In the genomic region with DNA sequence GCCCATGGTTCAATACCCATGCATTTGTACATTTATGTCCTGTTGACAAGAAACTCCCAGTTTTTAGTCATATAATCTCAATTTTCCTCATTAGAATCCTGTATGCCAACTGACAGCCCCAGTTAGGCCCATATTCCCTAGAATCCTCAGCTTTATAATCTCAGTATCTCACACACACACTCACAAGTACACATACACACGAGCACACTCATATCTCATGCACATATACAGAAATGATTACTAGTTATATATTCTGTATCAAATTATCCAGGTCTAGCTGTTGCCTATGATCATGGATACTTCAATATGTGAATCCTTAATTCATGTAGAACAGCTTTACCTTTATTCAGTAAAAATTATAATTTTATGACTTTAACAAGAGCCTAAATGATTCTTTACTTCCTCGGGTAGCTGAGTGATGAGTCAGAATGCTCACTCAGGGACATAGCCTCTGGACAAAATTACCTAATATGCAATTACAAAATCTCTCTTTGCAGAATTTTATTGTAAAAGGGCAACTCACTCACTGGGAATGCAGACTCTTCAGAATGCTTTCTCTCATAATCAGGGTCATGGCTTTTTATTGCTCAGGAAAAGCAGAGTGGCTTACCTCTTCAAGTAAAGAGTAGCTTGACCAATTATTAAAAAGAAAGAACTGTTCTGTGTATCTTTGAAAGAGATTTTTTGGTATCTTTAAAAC, we compare ENCODE assay signal across 15 cellular contexts.
DNase-seq lines count a peak whose midpoint lies in the region; ATAC-seq and TF ChIP-seq lines count a peak whose summit lies in the region.
"Had no signal": no experiment of that assay in that cellular context is flagged by ENCODE, and none has a peak within 500 bp of the region (broad histone marks: within the 10 kb centered on the region; RNA-seq: fewer than 3 reads in every experiment).

No MANE protein-coding gene starts in this region.

- peaks cover 80% of the 10 kb centered on the region for H3K27me3 Mint-ChIP-seq in Calu3 (ENCODE audit: unreplicated experiment)
- H3K27me3 Mint-ChIP-seq: type B pancreatic cell had no signal

- H3K4me1 ChIP-seq in mammary epithelial cell (ENCODE audit: insufficient read depth, low read length), result peaks cover 24% of the 10 kb centered on the region
- H3K4me1 ChIP-seq in left lung, result no peaks in the 10 kb centered on the region
- H3K4me1 ChIP-seq: Caco-2 had no signal

- H3K4me3 Mint-ChIP-seq in Calu3 (ENCODE audit: low read depth, unreplicated experiment), result no peak overlapping the region
- H3K4me3 Mint-ChIP-seq: activated CD4-positive, alpha-beta T cell treated with anti-CD3 and anti-CD28 coated beads for 36 hours; H9; type B pancreatic cell had no signal

- no peaks in the 10 kb centered on the region for H4K20me1 ChIP-seq in mammary epithelial cell (ENCODE audit: insufficient read depth, low read length)

- no peak overlapping the region for H3K27ac Mint-ChIP-seq in Calu3 (ENCODE audit: unreplicated experiment)
- H3K27ac Mint-ChIP-seq: activated CD4-positive, alpha-beta T cell treated with anti-CD3 and anti-CD28 coated beads for 36 hours; activated T-helper 2 cell treated with anti-CD3 and anti-CD28 coated beads, Interferon-gamma antibody, Interleukin-2, Interleukin-4, amounts not matched to agents 10 μg/mL and 5 μg/mL and 100 μg/mL, durations not matched to agents 14 hours and 24 hours and 36 hours; H9; type B pancreatic cell had no signal

- H3K27ac ChIP-seq in mammary epithelial cell (ENCODE audit: insufficient read depth, low read depth, low read length), result peak overlapping the region; percentile 34
- H3K27ac ChIP-seq in left lung, result no peak overlapping the region
- no peak overlapping the region for H3K27ac ChIP-seq in WERI-Rb-1
- H3K27ac ChIP-seq: coronary artery had no signal

- H3K36me3 Mint-ChIP-seq in Calu3 (ENCODE audit: insufficient read depth, unreplicated experiment), result no peaks in the 10 kb centered on the region
- H3K36me3 Mint-ChIP-seq: type B pancreatic cell had no signal

- dilution Hi-C loops in mammary epithelial cell (cut with HindIII; ENCODE audit: low sequenced_read_pairs), result no loop called here

- no peak overlapping the region for H3K4me3 ChIP-seq in mammary epithelial cell (replicated peaks in 1 of 3; ENCODE audit: insufficient read depth in 1 of 3, low read depth in 2 of 3, low read length in 3 of 3)
- H3K4me3 ChIP-seq in left lung, result no peak overlapping the region
- no peak overlapping the region for H3K4me3 ChIP-seq in WERI-Rb-1 (ENCODE audit: low read depth, low read length)
- H3K4me3 ChIP-seq: coronary artery had no signal

- no peak overlapping the region for H3K9ac ChIP-seq in mammary epithelial cell (ENCODE audit: insufficient read depth, low read length)

- 32% methylated on average over 2 of the region's 2 CpGs for WGBS in mammary epithelial cell (ENCODE audit: low coverage, missing lambda C conversion rate)

- in situ Hi-C loops in mammary epithelial cell (cut with MboI; ENCODE audit: low sequenced_read_pairs in 2 of 2), result no loop called here

- DNase-seq in AG20443 (ENCODE audit: low spot score), result peak; percentile 80
- DNase-seq in M059J (ENCODE audit: low read depth), result peak; percentile 95
- peak; percentile 89 for DNase-seq in mammary epithelial cell
- no peak for DNase-seq in left lung
- DNase-seq in WERI-Rb-1, result no peak
- no peak for DNase-seq in Calu3
- DNase-seq in stimulated activated CD8-positive, alpha-beta memory T cell treated with anti-CD3 and anti-CD28 coated beads, Interleukin-4, amount 100 ng/mL, for 48 hours, result no peak
- DNase-seq: activated CD4-positive, alpha-beta T cell treated with anti-CD3 and anti-CD28 coated beads for 36 hours; Caco-2; H9; SHP77 treated with DMSO at 0.1 percent for 48 hours had no signal

- BruUV-seq in mammary epithelial cell (replicated peaks; lab: Mats Ljungman, UMichigan) (no TSS peak), Calu3 (replicated peaks; lab: Mats Ljungman, UMichigan) (no TSS peak)

- no peaks in the 10 kb centered on the region for H3K27me3 ChIP-seq in mammary epithelial cell (ENCODE audit: insufficient read depth, low read length)
- no peaks in the 10 kb centered on the region for H3K27me3 ChIP-seq in left lung
- H3K27me3 ChIP-seq in WERI-Rb-1 (ENCODE audit: insufficient read depth, low read depth, severe bottlenecking), result no peaks in the 10 kb centered on the region

- intact Hi-C loops in mammary epithelial cell (cut with micrococcal nuclease) (no loop called here), left lung (cut with DNase I) (no loop called here), Calu3 (cut with micrococcal nuclease; ENCODE audit: unreplicated experiment) (no loop called here)

- H2AFZ ChIP-seq in mammary epithelial cell (ENCODE audit: low read depth, low read length), result peak overlapping the region; percentile 30

- TF ChIP-seq CTCF in mammary epithelial cell (conservative IDR thresholded peaks at IDR 0.05 in 1 of 2, IDR thresholded peaks at IDR 0.05 in 1 of 2; ENCODE audit: extremely low read depth in 1 of 2, insufficient read depth in 1 of 2, low read depth in 1 of 2, low read length in 2 of 2) (no peak), left lung (IDR thresholded peaks at IDR 0.05) (no peak), WERI-Rb-1 (IDR thresholded peaks at IDR 0.05; ENCODE audit: low read depth, low read length) (no peak), Calu3 (IDR thresholded peaks at IDR 0.05; ENCODE audit: unreplicated experiment) (no peak)

- H3K4me2 ChIP-seq in mammary epithelial cell (ENCODE audit: insufficient read depth, low read depth, low read length), result peak overlapping the region; percentile 71

- H3K9me3 ChIP-seq in mammary epithelial cell (replicated peaks; ENCODE audit: insufficient read depth, low read length) (no peaks in the 10 kb centered on the region), left lung (no peaks in the 10 kb centered on the region), WERI-Rb-1 (ENCODE audit: severe bottlenecking) (no peaks in the 10 kb centered on the region)
- H3K9me3 ChIP-seq: Caco-2 had no signal

- H3K4me1 Mint-ChIP-seq in Calu3 (ENCODE audit: low read depth, unreplicated experiment), result no peaks in the 10 kb centered on the region
- H3K4me1 Mint-ChIP-seq: activated CD4-positive, alpha-beta T cell treated with anti-CD3 and anti-CD28 coated beads for 36 hours had no signal

- CTCF ChIA-PET in mammary epithelial cell (lab: Charles Lee; ENCODE audit: low non-redundant PET) (interaction anchor here (0.5 kb wide), 1 partner anchor 97 kb away, joined by 4 read pairs; no protein-coding TSS in a partner anchor), Calu3 (lab: Charles Lee) (interaction anchor here (0.5 kb wide), 1 partner anchor 53 kb away, joined by 3 read pairs; no protein-coding TSS in a partner anchor)

- peaks cover 3% of the 10 kb centered on the region for H3K9me3 Mint-ChIP-seq in Calu3 (ENCODE audit: low read depth, unreplicated experiment)
- H3K9me3 Mint-ChIP-seq: activated T-helper 2 cell treated with anti-CD3 and anti-CD28 coated beads, Interferon-gamma antibody, Interleukin-2, Interleukin-4, amounts not matched to agents 10 μg/mL and 5 μg/mL and 100 μg/mL, durations not matched to agents 14 hours and 24 hours and 36 hours; H9; type B pancreatic cell had no signal

- no peaks in the 10 kb centered on the region for H3K36me3 ChIP-seq in mammary epithelial cell (ENCODE audit: insufficient read depth, low read length)
- no peaks in the 10 kb centered on the region for H3K36me3 ChIP-seq in left lung
- H3K36me3 ChIP-seq in WERI-Rb-1, result no peaks in the 10 kb centered on the region

- ATAC-seq in left lung, result peak; percentile 42
- no peak for ATAC-seq in HG03108 (IDR thresholded peaks at IDR 0.05; ENCODE audit: unreplicated experiment)
- ATAC-seq: activated CD4-positive, alpha-beta T cell treated with anti-CD3 and anti-CD28 coated beads for 36 hours had no signal

- no peaks in the 10 kb centered on the region for H3K79me2 ChIP-seq in mammary epithelial cell (ENCODE audit: insufficient read depth, low read length)

Comparison
In these comparisons a context has a peak if more than half of its experiments do, and no peak if none do; other contexts are left out.
1. DNase-seq: peak in AG20443 (single experiment), M059J (single experiment) and mammary epithelial cell (single experiment); none in left lung (0 of 2), WERI-Rb-1 (single experiment), Calu3 (single experiment) and stimulated activated CD8-positive, alpha-beta memory T cell treated with anti-CD3 and anti-CD28 coated beads, Interleukin-4, amount 100 ng/mL, for 48 hours (single experiment).